In genomic region chr3:14416453-14416852, GRCh38 we compare ENCODE assay signal across 10 cellular contexts.
"Had no signal": no experiment of that assay in that cellular context is flagged by ENCODE, and none has a peak within 500 bp of the region (broad histone marks: within the 10 kb centered on the region; RNA-seq: fewer than 3 reads in every experiment).

No MANE protein-coding gene starts in this region.

- H3K9me3 ChIP-seq: thyroid gland had no signal

- H3K4me3 ChIP-seq: thyroid gland had no signal

- H3K9me3 Mint-ChIP-seq: naive thymus-derived CD4-positive, alpha-beta T cell had no signal

- ATAC-seq: naive thymus-derived CD4-positive, alpha-beta T cell; sciatic nerve had no signal

- H3K27me3 Mint-ChIP-seq: activated naive CD8-positive, alpha-beta T cell; naive thymus-derived CD4-positive, alpha-beta T cell had no signal

- H3K4me3 Mint-ChIP-seq: activated naive CD8-positive, alpha-beta T cell; naive thymus-derived CD4-positive, alpha-beta T cell had no signal

- H3K27ac Mint-ChIP-seq: activated naive CD8-positive, alpha-beta T cell had no signal

- DNase-seq: activated CD4-positive, CD25-positive, alpha-beta regulatory T cell treated with anti-CD3 and anti-CD28 coated beads, Interleukin-2, amount 50 U/mL, for 72 hours; amniotic stem cell; left cardiac atrium; mesendoderm; naive thymus-derived CD4-positive, alpha-beta T cell; stimulated activated CD4-positive, alpha-beta T cell treated with anti-CD3 and anti-CD28 coated beads, Interleukin-4, amount 100 ng/mL, for 24 hours; stimulated activated naive CD4-positive, alpha-beta T cell treated with Interleukin-2 at 50 U/mL for 16 hours; thyroid gland had no signal

- H3K27me3 ChIP-seq: thyroid gland had no signal
